ENCODE assay signal across 28 cellular contexts in the genomic region with DNA sequence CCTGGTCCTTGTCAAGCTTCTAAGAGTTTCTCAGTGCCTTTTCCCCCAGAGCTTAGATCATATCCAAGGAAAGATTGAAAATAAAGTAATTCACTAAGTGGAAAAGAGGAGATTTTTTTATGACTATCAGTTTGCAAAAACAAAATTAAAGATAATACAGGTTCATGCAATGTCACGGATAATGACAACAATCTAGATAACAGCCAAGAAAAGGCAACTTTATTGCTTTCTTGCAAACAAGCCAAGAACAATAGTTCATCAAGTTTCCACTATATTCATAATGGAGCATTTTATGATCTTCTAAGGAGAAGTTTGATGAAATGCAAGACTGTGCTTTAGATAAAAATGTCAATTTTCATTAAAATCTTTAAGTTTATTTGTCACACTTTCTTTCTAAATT. TPM values are rescaled to one million over a fixed set of nuclear protein-coding genes. Genes with fewer than 3 reads are reported as not detected.
"Had no signal": no experiment of that assay in that cellular context is flagged by ENCODE, and none has a peak within 500 bp of the region (broad histone marks: within the 10 kb centered on the region; RNA-seq: fewer than 3 reads in every experiment).

No MANE protein-coding gene starts in this region.

- H3K27me3 ChIP-seq: hepatocyte, left lung, pancreas, sigmoid colon, spleen, tibial nerve, uterus had no signal

- DNase-seq: kidney glomerular epithelial cell; left cardiac atrium; left lung; lower lobe of right lung; mammary epithelial cell; mesenchymal stem cell; mucosa of descending colon; naive thymus-derived CD4-positive, alpha-beta T cell; nucleus accumbens; pancreas; posterior cingulate gyrus; retina; right cardiac atrium; sigmoid colon; small intestine; spleen; stimulated activated CD4-positive, alpha-beta T cell treated with anti-CD3 and anti-CD28 coated beads, Interleukin-4, amount 100 ng/mL, for 24 hours; stimulated activated CD8-positive, alpha-beta memory T cell treated with anti-CD3 and anti-CD28 coated beads, Interleukin-4, amount 100 ng/mL, for 48 hours; stimulated activated naive CD4-positive, alpha-beta T cell treated with Interleukin-2 at 50 U/mL for 16 hours; stimulated activated naive CD8-positive, alpha-beta T cell treated with anti-CD3 and anti-CD28 coated beads, Interleukin-15, amount 100 ng/mL, for 72 hours; substantia nigra; uterus had no signal

- H3K9me3 ChIP-seq: left lung, lower lobe of right lung, mucosa of descending colon, pancreas, prostate gland, sigmoid colon, spleen, tibial nerve, uterus had no signal

- ATAC-seq: left cardiac atrium; left lung; lower lobe of right lung; mucosa of descending colon; naive thymus-derived CD4-positive, alpha-beta T cell; natural killer cell treated with Interleukin-12 subunit alpha and Interleukin-12 subunit beta and Interleukin-15 and Interleukin-18, amount 100 ng/mL, for 72 hours; pancreas; right cardiac atrium; stimulated activated memory B cell treated with anti-CD40 and anti-IgM and Interleukin-4, amounts not matched to agents 10 μg/mL and 1 μg/mL and 100 μg/mL, for 72 hours; stimulated activated naive CD8-positive, alpha-beta T cell treated with anti-CD3 and anti-CD28 coated beads, Interleukin-15, amount 100 ng/mL, for 72 hours had no signal

- H2AFZ ChIP-seq: hepatocyte had no signal

- H3K79me2 ChIP-seq: hepatocyte had no signal

- H3K4me3 ChIP-seq: hepatocyte, left lung, lower lobe of right lung, mucosa of descending colon, pancreas, prostate gland, sigmoid colon, spleen, tibial nerve, uterus had no signal

- H3K27ac ChIP-seq: hepatocyte, left lung, lower lobe of right lung, pancreas, prostate gland, sigmoid colon, spleen, tibial nerve had no signal

- H3K36me3 ChIP-seq: left lung, lower lobe of right lung, pancreas, prostate gland, sigmoid colon, spleen, tibial nerve, uterus had no signal

- FAIRE-seq: keratinocyte, pancreas, small intestine had no signal

- H3K4me1 ChIP-seq: left lung, lower lobe of right lung, pancreas, prostate gland, spleen, tibial nerve, uterus had no signal

- H3K4me2 ChIP-seq: hepatocyte had no signal

RNA-seq across cellular contexts. Expression of a gene that starts 53.9 kb away (rescaled TPM):
- polyA plus RNA-seq: naive thymus-derived CD4-positive, alpha-beta T cell had no signal
